8 cellular contexts compared by ENCODE assay signal in the genomic region with DNA sequence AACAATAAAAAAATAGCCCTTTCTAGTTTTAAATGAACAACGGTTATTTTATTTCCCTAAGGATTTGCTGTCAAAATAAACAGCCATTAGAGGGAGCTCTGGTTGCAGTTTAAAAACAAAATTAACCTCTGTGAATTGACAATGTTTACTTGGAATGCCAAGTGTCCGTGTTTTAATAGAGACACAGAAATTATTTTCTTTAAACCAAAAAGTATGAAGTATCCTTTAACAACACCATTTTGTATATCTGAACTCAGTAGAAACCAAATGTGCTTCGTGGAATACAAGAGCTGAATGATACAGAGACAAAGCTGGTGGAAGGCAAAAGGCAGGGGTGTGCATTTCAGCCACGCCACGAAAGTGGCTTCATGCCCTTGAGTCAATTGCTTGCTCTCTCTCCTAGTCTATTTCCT.
DNase-seq lines count a peak whose midpoint lies in the region; ATAC-seq and TF ChIP-seq lines count a peak whose summit lies in the region.

No MANE protein-coding gene starts in this region.

- H3K9ac ChIP-seq in DND-41 (ENCODE audit: low read depth, low read length), result no peak overlapping the region

- H3K4me1 ChIP-seq in DND-41 (ENCODE audit: insufficient read depth, low read length), result no peaks in the 10 kb centered on the region
- H3K4me1 ChIP-seq in body of pancreas, result no peaks in the 10 kb centered on the region

- H4K20me1 ChIP-seq in DND-41 (ENCODE audit: insufficient read depth, low read length), result no peaks in the 10 kb centered on the region

- H3K27ac ChIP-seq in DND-41 (ENCODE audit: low read length) (no peak overlapping the region), body of pancreas (no peak overlapping the region)

- no peak overlapping the region for H3K4me2 ChIP-seq in DND-41 (ENCODE audit: insufficient read depth, low read length)

- intact Hi-C loops in body of pancreas (cut with DNase I), result no loop called here

- no peak for TF ChIP-seq POLR2A in body of pancreas (IDR thresholded peaks at IDR 0.05)

- TF ChIP-seq CTCF in DND-41 (IDR thresholded peaks at IDR 0.05; ENCODE audit: borderline replicate concordance, extremely low read depth, low read length, poor library complexity, severe bottlenecking), result peak; percentile 49
- TF ChIP-seq CTCF in body of pancreas (IDR thresholded peaks at IDR 0.05), result peak; percentile 31 to 58 (median 50)

- no peak overlapping the region for H3K4me3 ChIP-seq in DND-41 (ENCODE audit: low read depth in 1 of 2, low read length in 2 of 2)
- H3K4me3 ChIP-seq in body of pancreas, result no peak overlapping the region

- H2AFZ ChIP-seq in DND-41 (ENCODE audit: low read depth, low read length), result no peak overlapping the region

- H3K79me2 ChIP-seq in DND-41 (ENCODE audit: insufficient read depth, low read length), result no peaks in the 10 kb centered on the region

- ATAC-seq in DND-41 (ENCODE audit: insufficient read depth, low read depth), result no peak
- ATAC-seq in body of pancreas, result no peak
- no peak for ATAC-seq in GM19397 (IDR thresholded peaks at IDR 0.05; ENCODE audit: unreplicated experiment)
- no peak for ATAC-seq in HG03175 (IDR thresholded peaks at IDR 0.05; ENCODE audit: unreplicated experiment)

- DNase-seq in DND-41 (no peak), M059J (ENCODE audit: low read depth) (peak; percentile 12), body of pancreas (peak in 1 of 4 donors; percentile 5), middle frontal gyrus (ENCODE audit: extremely low spot score, low spot score) (peak; percentile 61), germinal center (ENCODE audit: low spot score) (no peak)
- no peak for DNase-seq in stimulated activated naive CD4-positive, alpha-beta T cell (lab: John Stamatoyannopoulos, UW)

- WGBS in body of pancreas, 2 donors, result 14 to 18% methylated on average over 5 of the region's 5 CpGs

- H3K27me3 ChIP-seq in DND-41 (ENCODE audit: insufficient read depth, low read length, poor library complexity), result peaks cover 3% of the 10 kb centered on the region
- no peaks in the 10 kb centered on the region for H3K27me3 ChIP-seq in body of pancreas

- H3K36me3 ChIP-seq in DND-41 (ENCODE audit: insufficient read depth, low read length) (no peaks in the 10 kb centered on the region), body of pancreas (replicated peaks in 1 of 2; ENCODE audit: insufficient read depth in 1 of 2, low read depth in 2 of 2) (no peaks in the 10 kb centered on the region)

- no peaks in the 10 kb centered on the region for H3K9me3 ChIP-seq in DND-41 (ENCODE audit: insufficient read depth, low read length, severe bottlenecking)
- no peaks in the 10 kb centered on the region for H3K9me3 ChIP-seq in body of pancreas

Comparison
In these comparisons a context has a peak if more than half of its experiments do, and no peak if none do; other contexts are left out.
1. DNase-seq: peak in M059J (single experiment) and middle frontal gyrus (single experiment); none in DND-41 (single experiment), stimulated activated naive CD4-positive, alpha-beta T cell (0 of 6) and germinal center (single experiment).